ENCODE assay signal across 8 cellular contexts in genomic region chr1:55215194-55216021, GRCh38. TPM values are rescaled to one million over a fixed set of nuclear protein-coding genes. Genes with fewer than 3 reads are reported as not detected.
DNase-seq lines count a peak whose midpoint lies in the region; ATAC-seq lines count a peak whose summit lies in the region.

USP24 (minus strand) TSS chr1:55215364; CDS start chr1:55215113, 251 bp downstream.

- H3K9me3 Mint-ChIP-seq in activated T-helper 2 cell treated with anti-CD3 and anti-CD28 coated beads, Interferon-gamma antibody, Interleukin-2, Interleukin-4, amounts not matched to agents 10 μg/mL and 5 μg/mL and 100 μg/mL, durations not matched to agents 14 hours and 24 hours and 36 hours = no peaks in the 10 kb centered on the region
- no peaks in the 10 kb centered on the region for H3K9me3 Mint-ChIP-seq in natural killer cell treated with Interleukin-12 subunit alpha and Interleukin-12 subunit beta and Interleukin-15 and Interleukin-18, amount 100 ng/mL, for 72 hours

- DNase-seq in DMS53 treated with DMSO at 0.1 percent for 48 hours (lab: John Stamatoyannopoulos, UW; ENCODE audit: unreplicated experiment) = peak; percentile 84
- DNase-seq in HuH-7.5 (ENCODE audit: low spot score) = peak; percentile 76
- DNase-seq in RPMI7951 (ENCODE audit: low read depth) = peak; percentile 74
- peak; percentile 81 for DNase-seq in activated T-helper 2 cell treated with anti-CD3 and anti-CD28 coated beads, Interferon-gamma antibody, Interleukin-2, Interleukin-4, amounts not matched to agents 10 μg/mL and 5 μg/mL and 100 μg/mL, durations not matched to agents 14 hours and 24 hours and 36 hours (ENCODE audit: low spot score)
- peak; percentile 55 for DNase-seq in fibroblast of peridontal ligament (ENCODE audit: extremely low read depth)
- DNase-seq in natural killer cell treated with Interleukin-12 subunit alpha and Interleukin-12 subunit beta and Interleukin-15 and Interleukin-18, amount 100 ng/mL, for 72 hours (ENCODE audit: low spot score) = peak; percentile 87
- peak; percentile 83 for DNase-seq in stimulated activated naive CD8-positive, alpha-beta T cell treated with anti-CD3 and anti-CD28 coated beads, Interleukin-15, Interleukin-2, amounts not matched to agents 100 U/mL and 50 U/mL, for 24 hours

- peak within 1 kb of the TSS; percentile 92 for H3K4me3 Mint-ChIP-seq in activated T-helper 2 cell treated with anti-CD3 and anti-CD28 coated beads, Interferon-gamma antibody, Interleukin-2, Interleukin-4, amounts not matched to agents 10 μg/mL and 5 μg/mL and 100 μg/mL, durations not matched to agents 14 hours and 24 hours and 36 hours (ENCODE audit: low read depth)
- H3K4me3 Mint-ChIP-seq in natural killer cell treated with Interleukin-12 subunit alpha and Interleukin-12 subunit beta and Interleukin-15 and Interleukin-18, amount 100 ng/mL, for 72 hours = peak within 1 kb of the TSS; percentile 99

- H3K27ac Mint-ChIP-seq in activated T-helper 2 cell treated with anti-CD3 and anti-CD28 coated beads, Interferon-gamma antibody, Interleukin-2, Interleukin-4, amounts not matched to agents 10 μg/mL and 5 μg/mL and 100 μg/mL, durations not matched to agents 14 hours and 24 hours and 36 hours = peak within 1 kb of the TSS; percentile 94
- H3K27ac Mint-ChIP-seq in natural killer cell treated with Interleukin-12 subunit alpha and Interleukin-12 subunit beta and Interleukin-15 and Interleukin-18, amount 100 ng/mL, for 72 hours = peak within 1 kb of the TSS; percentile 98

- no peaks in the 10 kb centered on the region for H3K27me3 Mint-ChIP-seq in activated T-helper 2 cell treated with anti-CD3 and anti-CD28 coated beads, Interferon-gamma antibody, Interleukin-2, Interleukin-4, amounts not matched to agents 10 μg/mL and 5 μg/mL and 100 μg/mL, durations not matched to agents 14 hours and 24 hours and 36 hours (ENCODE audit: low read depth)
- H3K27me3 Mint-ChIP-seq in natural killer cell treated with Interleukin-12 subunit alpha and Interleukin-12 subunit beta and Interleukin-15 and Interleukin-18, amount 100 ng/mL, for 72 hours = no peaks in the 10 kb centered on the region

- peaks cover 24% of the 10 kb centered on the region for H3K36me3 Mint-ChIP-seq in activated T-helper 2 cell treated with anti-CD3 and anti-CD28 coated beads, Interferon-gamma antibody, Interleukin-2, Interleukin-4, amounts not matched to agents 10 μg/mL and 5 μg/mL and 100 μg/mL, durations not matched to agents 14 hours and 24 hours and 36 hours (ENCODE audit: low read depth)
- H3K36me3 Mint-ChIP-seq in natural killer cell treated with Interleukin-12 subunit alpha and Interleukin-12 subunit beta and Interleukin-15 and Interleukin-18, amount 100 ng/mL, for 72 hours = peaks cover 7% of the 10 kb centered on the region

- intact Hi-C loops in activated T-helper 2 cell treated with anti-CD3 and anti-CD28 coated beads, Interferon-gamma antibody, Interleukin-2, Interleukin-4, amounts not matched to agents 10 μg/mL and 5 μg/mL and 100 μg/mL, durations not matched to agents 14 hours and 24 hours and 36 hours (cut with micrococcal nuclease) = loop anchor here (2.0 to 5.0 kb wide), 3 partner anchors 42 to 143 kb away; no protein-coding TSS in a partner anchor

- H3K4me1 Mint-ChIP-seq in activated T-helper 2 cell treated with anti-CD3 and anti-CD28 coated beads, Interferon-gamma antibody, Interleukin-2, Interleukin-4, amounts not matched to agents 10 μg/mL and 5 μg/mL and 100 μg/mL, durations not matched to agents 14 hours and 24 hours and 36 hours (ENCODE audit: low read depth) = peaks cover 55% of the 10 kb centered on the region
- peaks cover 54 to 66% of the 10 kb centered on the region in 2 donors for H3K4me1 Mint-ChIP-seq in natural killer cell treated with Interleukin-12 subunit alpha and Interleukin-12 subunit beta and Interleukin-15 and Interleukin-18, amount 100 ng/mL, for 72 hours (ENCODE audit: low read depth in 2 of 2)

- peak; percentile 77 for ATAC-seq in GM21528 (IDR thresholded peaks at IDR 0.05; ENCODE audit: low FRiP score, unreplicated experiment)
- ATAC-seq in natural killer cell treated with Interleukin-12 subunit alpha and Interleukin-12 subunit beta and Interleukin-15 and Interleukin-18, amount 100 ng/mL, for 72 hours = peak; percentile 92 to 94
- peak; percentile 82 for ATAC-seq in stimulated activated naive CD8-positive, alpha-beta T cell treated with anti-CD3 and anti-CD28 coated beads, Interleukin-15, Interleukin-2, amounts not matched to agents 100 U/mL and 50 U/mL, for 24 hours

RNA-seq across cellular contexts. Expression of gene USP24, which starts in this region (rescaled TPM):
- total RNA-seq in RPMI7951 (2014; rRNA removed; shearing (Covaris generic)) = 21.3 and 26.2 TPM in 2 replicates
- 42.6 and 44.0 TPM in 2 replicates for total RNA-seq in activated T-helper 2 cell treated with anti-CD3 and anti-CD28 coated beads, Interferon-gamma antibody, Interleukin-2, Interleukin-4, amounts not matched to agents 10 μg/mL and 5 μg/mL and 100 μg/mL, durations not matched to agents 14 hours and 24 hours and 36 hours
- total RNA-seq in natural killer cell treated with Interleukin-12 subunit alpha and Interleukin-12 subunit beta and Interleukin-15 and Interleukin-18, amount 100 ng/mL, for 72 hours = 10 to 100 TPM; 66.8 to 83.1 TPM

Comparison
In these comparisons a context has a peak if more than half of its experiments do, and no peak if none do; other contexts are left out.
1. Peak in every context shown above with its lines: DNase-seq and ATAC-seq.